Comparison of ENCODE assay signal across 9 cellular contexts in the genomic region with DNA sequence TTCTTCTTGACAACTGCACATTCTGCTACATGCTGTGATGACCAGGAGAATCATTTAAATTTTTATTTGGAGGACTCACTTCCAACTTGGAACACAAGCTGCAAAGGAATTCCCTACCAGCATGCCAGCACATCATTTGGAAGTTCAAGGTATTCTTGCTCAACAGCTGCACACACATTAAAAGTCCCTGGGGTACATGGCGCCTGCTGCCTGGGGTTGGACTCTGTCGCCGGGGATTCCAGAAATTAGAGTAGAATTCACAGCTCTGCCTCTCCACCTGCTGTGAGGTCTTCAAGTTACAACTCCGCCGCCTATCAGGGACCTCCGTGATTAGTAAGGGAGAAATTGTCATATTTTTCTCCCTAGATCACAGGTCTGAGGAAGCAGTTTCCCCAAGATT. TPM values are rescaled to one million over a fixed set of nuclear protein-coding genes. Genes with fewer than 3 reads are reported as not detected.
DNase-seq lines count a peak whose midpoint lies in the region; ATAC-seq and TF ChIP-seq lines count a peak whose summit lies in the region.
"Had no signal": no experiment of that assay in that cellular context is flagged by ENCODE, and none has a peak within 500 bp of the region (broad histone marks: within the 10 kb centered on the region; RNA-seq: fewer than 3 reads in every experiment).

No MANE protein-coding gene starts in this region.

- 95% methylated on average over 6 of the region's 6 CpGs for WGBS in esophagus muscularis mucosa
- 36 to 50% (median 36%) methylated on average over 6 of the region's 6 CpGs for WGBS in psoas muscle, 3 donors

- ATAC-seq in Panc1 (no peak), psoas muscle (peak in 3 of 4 donors; percentile 20 to 34 (median 31)), GM21528 (IDR thresholded peaks at IDR 0.05; ENCODE audit: low FRiP score, unreplicated experiment) (no peak), GM19397 (IDR thresholded peaks at IDR 0.05; ENCODE audit: unreplicated experiment) (no peak)

- TF ChIP-seq CTCF in Panc1 (IDR thresholded peaks at IDR 0.05) (no peak), esophagus muscularis mucosa (IDR thresholded peaks at IDR 0.05) (no peak), psoas muscle (IDR thresholded peaks at IDR 0.05) (no peak)

- in situ Hi-C loops in Panc1 (cut with HindIII; ENCODE audit: low pct_unique_long_range_greater_than_20kb, low sequenced_read_pairs) = no loop called here

- H3K9ac ChIP-seq in ES-I3 (ENCODE audit: low read depth, low read length) = peak overlapping the region; percentile 45; the same call in 1 of the 2 replicates

- H3K27me3 ChIP-seq in Panc1 (ENCODE audit: control insufficient read depth, insufficient read depth, low read length) = no peaks in the 10 kb centered on the region
- no peaks in the 10 kb centered on the region for H3K27me3 ChIP-seq in esophagus muscularis mucosa
- no peaks in the 10 kb centered on the region for H3K27me3 ChIP-seq in psoas muscle (ENCODE audit: insufficient read depth in 3 of 3, low read length in 2 of 3)

- H3K4me1 ChIP-seq in ES-I3 (ENCODE audit: insufficient read depth, low read length) = no peaks in the 10 kb centered on the region; the same call in 1 of the 2 replicates
- 0 out of 2 replicates have a peak, but pooled peaks cover 3% of the 10 kb centered on the region for H3K4me1 ChIP-seq in Panc1 (ENCODE audit: control insufficient read depth, insufficient read depth, low read length)
- H3K4me1 ChIP-seq in esophagus muscularis mucosa = peaks cover 7 to 17% (median 13%) of the 10 kb centered on the region in 4 donors
- no peaks in the 10 kb centered on the region for H3K4me1 ChIP-seq in psoas muscle

- TF ChIP-seq EP300 in esophagus muscularis mucosa (IDR thresholded peaks at IDR 0.05) = no peak

- intact Hi-C loops in Panc1 (cut with micrococcal nuclease; ENCODE audit: unreplicated experiment) = no loop called here
- intact Hi-C loops in esophagus muscularis mucosa (cut with DNase I) = no loop called here
- intact Hi-C loops in psoas muscle (cut with DNase I) = loop anchor here (5.0 to 10.0 kb wide), 2 partner anchors 40 to 73 kb away; a partner anchor contains a TSS

- no peak for TF ChIP-seq POLR2A in esophagus muscularis mucosa (IDR thresholded peaks at IDR 0.05; ENCODE audit: low read depth)

- H3K27ac ChIP-seq in Panc1 (ENCODE audit: low read length) (no peak overlapping the region), esophagus muscularis mucosa (replicated peaks in 1 of 4) (no peak overlapping the region), psoas muscle (peak overlapping the region; percentile 90)

- H3K9me3 ChIP-seq in ES-I3 (ENCODE audit: control insufficient read depth, insufficient read depth, low read length) = peaks cover 26% of the 10 kb centered on the region
- peaks cover 55% of the 10 kb centered on the region for H3K9me3 ChIP-seq in Panc1 (ENCODE audit: control insufficient read depth, insufficient read depth, low read depth, low read length)
- peaks cover 20 to 45% (median 42%) of the 10 kb centered on the region in 4 donors for H3K9me3 ChIP-seq in esophagus muscularis mucosa
- peaks cover 49% of the 10 kb centered on the region for H3K9me3 ChIP-seq in psoas muscle

- POLR2A ChIA-PET in Panc1 (lab: Charles Lee) = no interaction called here

- CTCF ChIA-PET in Panc1 (lab: Charles Lee) = no interaction called here

- H3K4me3 ChIP-seq in Panc1 (ENCODE audit: low read depth in 2 of 2, low read length in 2 of 2) = peak overlapping the region; percentile 63 to 85; a peak in 2 of 4 replicates
- peak overlapping the region; percentile 71 to 90 (median 80) for H3K4me3 ChIP-seq in esophagus muscularis mucosa
- H3K4me3 ChIP-seq in psoas muscle = peak overlapping the region; percentile 92

- no peak for DNase-seq in Panc1 (ENCODE audit: low read depth, low spot score)
- DNase-seq in esophagus muscularis mucosa (ENCODE audit: extremely low spot score) = no peak
- DNase-seq in psoas muscle = no peak
- no peak for DNase-seq in SIG-M5 (lab: John Stamatoyannopoulos, UW)
- DNase-seq in foreskin melanocyte = no peak
- DNase-seq: NCI-H1930 had no signal

- H3K36me3 ChIP-seq in ES-I3 (ENCODE audit: insufficient read depth, low read length) (peaks cover 23% of the 10 kb centered on the region), Panc1 (ENCODE audit: control insufficient read depth, insufficient read depth, low read length) (no peaks in the 10 kb centered on the region), esophagus muscularis mucosa (peaks cover 32 to 46% (median 36%) of the 10 kb centered on the region in 4 donors), psoas muscle (ENCODE audit: insufficient read depth in 1 of 2, low read depth in 1 of 2) (peaks cover 29 to 38% of the 10 kb centered on the region in 2 donors)

- BruUV-seq in Panc1 (replicated peaks; lab: Mats Ljungman, UMichigan) = no TSS peak

RNA-seq across cellular contexts. Expression of a gene that starts 1.1 kb away (rescaled TPM):
- total RNA-seq in Panc1 (2021; ENCODE audit: unreplicated experiment) = 35.6 TPM
- polyA plus RNA-seq in Panc1 (2012; ENCODE audit: insufficient read length) = 39.0 TPM
- total RNA-seq in esophagus muscularis mucosa = 10 to 100 TPM; 54.8 to 77.7 (median 57.4) TPM
- total RNA-seq in psoas muscle = 10 to 100 TPM; 46.5 to 55.5 (median 50.5) TPM
- polyA plus RNA-seq in psoas muscle = 100 to 1,000 TPM in 1 of 3 donors, 10 to 100 TPM in 2; 69.9 to 145 (median 75.9) TPM

RNA-seq across cellular contexts. Expression of a gene that starts 41.3 kb away (rescaled TPM):
- total RNA-seq in Panc1 (2021; ENCODE audit: unreplicated experiment) (10.6 TPM), esophagus muscularis mucosa (1 to 10 TPM; 1.9 to 2.8 (median 2.2) TPM), psoas muscle (1 to 10 TPM; 3.4 to 6.4 (median 3.9) TPM)
- polyA plus RNA-seq in Panc1 (2012; ENCODE audit: insufficient read length) = 5.1 TPM
- polyA plus RNA-seq in psoas muscle = 1 to 10 TPM; 3.1 to 8.2 (median 7.0) TPM

Comparison
In these comparisons a context has a peak if more than half of its experiments do, and no peak if none do; other contexts are left out.
1. ATAC-seq: peak in psoas muscle (3 of 4); none in Panc1 (single experiment), GM21528 (single experiment) and GM19397 (single experiment).
2. intact Hi-C loops: an anchor here in psoas muscle (5.0 to 10.0 kb wide); none called in Panc1 and esophagus muscularis mucosa.
3. Peak in every context shown above with its lines, with median percentiles within 50 percentile points of each other: H3K4me3 ChIP-seq.